8 cellular contexts compared by ENCODE assay signal in the genomic region with DNA sequence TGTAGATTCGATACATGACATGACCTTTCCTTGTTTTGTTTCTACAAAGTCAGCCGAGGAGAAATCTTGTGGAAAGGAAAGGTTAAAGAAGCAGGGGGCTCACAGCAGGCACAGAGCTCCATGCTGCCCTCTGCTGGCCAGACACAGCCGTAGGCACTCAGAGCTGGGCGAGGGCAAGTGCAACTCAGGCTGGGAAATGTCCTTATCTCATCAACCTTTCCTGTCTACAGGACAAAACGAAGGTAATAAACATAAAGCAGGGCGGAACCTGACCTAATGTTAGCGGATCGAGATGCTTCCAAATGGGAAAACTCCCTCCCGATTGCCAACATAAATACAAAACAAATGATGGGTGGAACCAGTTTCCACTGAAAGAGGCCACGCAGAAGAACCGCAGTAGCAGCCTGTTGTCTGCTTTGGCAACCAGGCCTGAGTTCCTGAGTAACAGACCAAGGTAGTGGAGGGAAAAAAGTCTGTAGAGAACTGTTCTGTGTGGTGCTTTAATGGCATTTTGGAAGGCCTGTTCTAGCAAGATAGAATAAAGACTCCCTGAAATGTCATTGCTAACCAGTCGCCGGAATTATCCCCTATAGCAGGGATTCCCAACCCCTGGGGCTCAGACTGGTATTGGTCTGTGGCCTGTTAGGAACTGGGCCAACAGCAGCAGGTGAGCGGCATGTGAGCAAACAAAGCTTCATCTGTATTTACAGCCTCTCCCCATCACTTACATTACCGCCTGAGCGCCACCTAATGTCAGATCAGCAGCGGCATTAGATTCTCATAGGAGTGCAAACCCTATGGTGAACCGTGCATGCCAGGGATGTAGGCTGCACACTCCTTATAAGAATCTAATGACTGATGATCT.
DNase-seq lines count a peak whose midpoint lies in the region; ATAC-seq and TF ChIP-seq lines count a peak whose summit lies in the region.

No MANE protein-coding gene starts in this region.

- POLR2A ChIA-PET in Panc1 (lab: Charles Lee) = no interaction called here

- peaks cover 8% of the 10 kb centered on the region for H3K4me1 Mint-ChIP-seq in osteocyte (ENCODE audit: unreplicated experiment)

- TF ChIP-seq CTCF in LNCAP (IDR thresholded peaks at IDR 0.05) (peak; percentile 95), Panc1 (IDR thresholded peaks at IDR 0.05) (peak; percentile 98), foreskin keratinocyte (conservative IDR thresholded peaks at IDR 0.05) (peak; percentile 79), osteocyte (IDR thresholded peaks at IDR 0.05) (peak; percentile 94)

- H3K4me3 Mint-ChIP-seq in osteocyte (ENCODE audit: unreplicated experiment) = no peak overlapping the region

- H3K27ac Mint-ChIP-seq in osteocyte (ENCODE audit: unreplicated experiment) = no peak overlapping the region

- H3K27me3 ChIP-seq in Panc1 (ENCODE audit: control insufficient read depth, insufficient read depth, low read length) (no peaks in the 10 kb centered on the region), foreskin keratinocyte (no peaks in the 10 kb centered on the region), thymus (ENCODE audit: control insufficient read depth, insufficient read depth) (no peaks in the 10 kb centered on the region)

- ATAC-seq in GM21737 (IDR thresholded peaks at IDR 0.05; ENCODE audit: unreplicated experiment) = peak; percentile 65
- ATAC-seq in Panc1 = peak; percentile 95
- ATAC-seq in foreskin keratinocyte = peak; percentile 88

- in situ Hi-C loops in Panc1 (cut with HindIII; ENCODE audit: low pct_unique_long_range_greater_than_20kb, low sequenced_read_pairs) = no loop called here

- intact Hi-C loops in Panc1 (cut with micrococcal nuclease; ENCODE audit: unreplicated experiment) = loop anchor here (1.0 kb wide), 1 partner anchor 35 kb away; no protein-coding TSS in a partner anchor

- no TSS peak for BruUV-seq in Panc1 (replicated peaks; lab: Mats Ljungman, UMichigan)

- no peaks in the 10 kb centered on the region for H3K36me3 ChIP-seq in Panc1 (ENCODE audit: control insufficient read depth, insufficient read depth, low read length)
- H3K36me3 ChIP-seq in thymus (ENCODE audit: control insufficient read depth, insufficient read depth) = no peaks in the 10 kb centered on the region

- H3K36me3 Mint-ChIP-seq in osteocyte (ENCODE audit: unreplicated experiment) = peaks cover 9% of the 10 kb centered on the region

- H3K9me3 Mint-ChIP-seq in osteocyte (ENCODE audit: unreplicated experiment) = no peaks in the 10 kb centered on the region

- WGBS in thymus = 60% methylated on average over 18 of the region's 18 CpGs

- H3K4me1 ChIP-seq in Panc1 (ENCODE audit: control insufficient read depth, insufficient read depth, low read length) (no peaks in the 10 kb centered on the region), foreskin keratinocyte (no peaks in the 10 kb centered on the region), thymus (ENCODE audit: control insufficient read depth, insufficient read depth, low read length) (no peaks in the 10 kb centered on the region)

- H3K9me3 ChIP-seq in Panc1 (ENCODE audit: control insufficient read depth, insufficient read depth, low read depth, low read length) (no peaks in the 10 kb centered on the region), thymus (ENCODE audit: control insufficient read depth) (no peaks in the 10 kb centered on the region)

- DNase-seq in DMS153 treated with DMSO at 0.1 percent for 48 hours (lab: John Stamatoyannopoulos, UW; ENCODE audit: unreplicated experiment) (peak; percentile 93), Panc1 (ENCODE audit: low read depth, low spot score) (peak; percentile 42), activated T-helper 1 cell treated with Interleukin-2 at 50 U/mL for 16 hours (ENCODE audit: low read depth) (peak; percentile 17), foreskin keratinocyte (peak in 1 of 2 donors; percentile 39), osteocyte (ENCODE audit: extremely low spot score, unreplicated experiment) (no peak)

- H3K27me3 Mint-ChIP-seq in osteocyte (ENCODE audit: unreplicated experiment) = no peaks in the 10 kb centered on the region

- H3K4me3 ChIP-seq in Panc1 (ENCODE audit: low read depth in 2 of 2, low read length in 2 of 2) (no peak overlapping the region), thymus (ENCODE audit: low read length) (no peak overlapping the region)

- no peak overlapping the region for H3K27ac ChIP-seq in Panc1 (ENCODE audit: low read length)
- no peak overlapping the region for H3K27ac ChIP-seq in foreskin keratinocyte
- peak overlapping the region; percentile 26 for H3K27ac ChIP-seq in thymus (ENCODE audit: low read depth)

- CTCF ChIA-PET in Panc1 (lab: Charles Lee) = interaction anchor here (0.5 to 1.8 kb wide), 6 partner anchors 13 to 1532 kb away, joined by 3 to 12 read pairs (median 4); no protein-coding TSS in a partner anchor
